Comparison of ENCODE assay signal across 1 cellular context in genomic region chr13:44726214-44726613, GRCh38.
A peak's percentile ranks its signal among the peaks of the same experiment; 100 is the strongest.
TF ChIP-seq lines count a peak whose summit lies in the region.

No MANE protein-coding gene starts in this region.

TF ChIP-seq in IMR-90, 13 proteins besides CTCF, POLR2A, EP300 and RAD21 (continued from another document):
- 0 out of 2 replicates have a peak, but pooled peaks have one; percentile 26 for TF ChIP-seq USF2 (IDR thresholded peaks at IDR 0.05; ENCODE audit: low read depth, low read length)
- peak; percentile 85 for TF ChIP-seq BHLHE40 (IDR thresholded peaks at IDR 0.05; ENCODE audit: low read depth, low read length)
- TF ChIP-seq MAZ (IDR thresholded peaks at IDR 0.05; ENCODE audit: borderline replicate concordance, low read depth, low read length): no peak
- peak; percentile 84 for TF ChIP-seq MXI1 (IDR thresholded peaks at IDR 0.05; ENCODE audit: borderline replicate concordance, low read depth, low read length)
- no peak for TF ChIP-seq ELK1 (IDR thresholded peaks at IDR 0.05; ENCODE audit: borderline replicate concordance, low read depth, low read length)
- TF ChIP-seq RFX5 (IDR thresholded peaks at IDR 0.05; ENCODE audit: low read depth, low read length): no peak
- TF ChIP-seq FOS (IDR thresholded peaks at IDR 0.05; ENCODE audit: low read depth, low read length): no peak
- no peak for TF ChIP-seq SMC3 (IDR thresholded peaks at IDR 0.05; ENCODE audit: low read depth, low read length)
- TF ChIP-seq MAFK (IDR thresholded peaks at IDR 0.05; ENCODE audit: low read depth, low read length): no peak
